In genomic region chr6:117600008-117600743, GRCh38 we compare ENCODE assay signal across 8 cellular contexts. TPM values are rescaled to one million over a fixed set of nuclear protein-coding genes. Genes with fewer than 3 reads are reported as not detected.
DNase-seq lines count a peak whose midpoint lies in the region; ATAC-seq and TF ChIP-seq lines count a peak whose summit lies in the region.

No MANE protein-coding gene starts in this region.

- H3K27ac ChIP-seq in Panc1 (ENCODE audit: low read length) (peak overlapping the region; percentile 60), spleen (no peak overlapping the region)
- no peak overlapping the region for H3K27ac ChIP-seq in effector memory CD4-positive, alpha-beta T cell (ENCODE audit: insufficient read depth, low read length, poor library complexity, severe bottlenecking)

- H3K27ac Mint-ChIP-seq in activated CD4-positive, alpha-beta T cell treated with anti-CD3 and anti-CD28 coated beads, Interleukin-2, amount 10 ng/mL, durations not matched to agents 7 days and 5 days = no peak overlapping the region

- POLR2A ChIA-PET in activated CD4-positive, alpha-beta T cell treated with anti-CD3 and anti-CD28 coated beads, Interleukin-2, amount 10 ng/mL, durations not matched to agents 7 days and 5 days (lab: Charles Lee) = no interaction called here
- POLR2A ChIA-PET in Panc1 (lab: Charles Lee) = no interaction called here

- H3K4me1 ChIP-seq in Panc1 (ENCODE audit: control insufficient read depth, insufficient read depth, low read length) (peaks cover 21% of the 10 kb centered on the region), spleen (peaks cover 15 to 48% (median 39%) of the 10 kb centered on the region in 6 donors)
- peaks cover 13% of the 10 kb centered on the region for H3K4me1 ChIP-seq in effector memory CD4-positive, alpha-beta T cell (ENCODE audit: control insufficient read depth, insufficient read depth, low read length, poor library complexity, severe bottlenecking)

- WGBS in spleen, 5 donors = 70 to 87% (median 71%) methylated on average over 6 of the region's 6 CpGs

- intact Hi-C loops in Panc1 (cut with micrococcal nuclease; ENCODE audit: unreplicated experiment) = no loop called here
- intact Hi-C loops in spleen (cut with DNase I; ENCODE audit: low total_unique reads) = no loop called here
- intact Hi-C loops in Right ventricle myocardium inferior (cut with DNase I) = loop anchor here (5.0 kb wide), 3 partner anchors 53 to 148 kb away; partner anchors contain the start of gene NUS1

- H3K4me1 Mint-ChIP-seq in activated CD4-positive, alpha-beta T cell treated with anti-CD3 and anti-CD28 coated beads, Interleukin-2, amount 10 ng/mL, durations not matched to agents 7 days and 5 days = peaks cover 36% of the 10 kb centered on the region

- H3K4me3 ChIP-seq in Panc1 (ENCODE audit: low read depth in 2 of 2, low read length in 2 of 2) (peak overlapping the region; percentile 71 to 89), spleen (peak overlapping the region in 5 of 8 donors; percentile 88 to 93 (median 91))
- peak overlapping the region; percentile 94 for H3K4me3 ChIP-seq in effector memory CD4-positive, alpha-beta T cell (ENCODE audit: insufficient read depth, low read depth, low read length, poor library complexity, severe bottlenecking)

- peaks cover 40% of the 10 kb centered on the region for H3K36me3 Mint-ChIP-seq in activated CD4-positive, alpha-beta T cell treated with anti-CD3 and anti-CD28 coated beads, Interleukin-2, amount 10 ng/mL, durations not matched to agents 7 days and 5 days (ENCODE audit: low read depth)

- H3K36me3 ChIP-seq in Panc1 (ENCODE audit: control insufficient read depth, insufficient read depth, low read length) (no peaks in the 10 kb centered on the region; the same call in 1 of the 2 replicates), spleen (peaks cover 0 to 21% (median 2%) of the 10 kb centered on the region in 6 donors)
- no peaks in the 10 kb centered on the region for H3K36me3 ChIP-seq in effector memory CD4-positive, alpha-beta T cell (ENCODE audit: control insufficient read depth, insufficient read depth, low read length)

- CTCF ChIA-PET in activated CD4-positive, alpha-beta T cell treated with anti-CD3 and anti-CD28 coated beads, Interleukin-2, amount 10 ng/mL, durations not matched to agents 7 days and 5 days (lab: Charles Lee) = interaction anchor here (0.6 kb wide), 1 partner anchor 1555 kb away, joined by 3 read pairs; no protein-coding TSS in a partner anchor
- CTCF ChIA-PET in Panc1 (lab: Charles Lee) = no interaction called here

- TSS peak; percentile 34 for BruUV-seq in Panc1 (replicated peaks; lab: Mats Ljungman, UMichigan)

- TF ChIP-seq CTCF in Panc1 (IDR thresholded peaks at IDR 0.05) (no peak), spleen (IDR thresholded peaks at IDR 0.05 in 8 of 11, conservative IDR thresholded peaks at IDR 0.05 in 3 of 11) (no peak)

- ATAC-seq in Panc1 (no peak), Right ventricle myocardium inferior (no peak)

- H3K9me3 Mint-ChIP-seq in activated CD4-positive, alpha-beta T cell treated with anti-CD3 and anti-CD28 coated beads, Interleukin-2, amount 10 ng/mL, durations not matched to agents 7 days and 5 days = peaks cover 9% of the 10 kb centered on the region

- no peaks in the 10 kb centered on the region for H3K27me3 Mint-ChIP-seq in activated CD4-positive, alpha-beta T cell treated with anti-CD3 and anti-CD28 coated beads, Interleukin-2, amount 10 ng/mL, durations not matched to agents 7 days and 5 days

- no peaks in the 10 kb centered on the region for H3K27me3 ChIP-seq in Panc1 (ENCODE audit: control insufficient read depth, insufficient read depth, low read length)
- no peaks in the 10 kb centered on the region for H3K27me3 ChIP-seq in effector memory CD4-positive, alpha-beta T cell (replicated peaks; ENCODE audit: control insufficient read depth, insufficient read depth, low read length, poor library complexity, severe bottlenecking)
- no peaks in the 10 kb centered on the region for H3K27me3 ChIP-seq in spleen (replicated peaks in 1 of 7)

- DNase-seq in activated CD4-positive, alpha-beta T cell treated with anti-CD3 and anti-CD28 coated beads, Interleukin-2, amount 10 ng/mL, durations not matched to agents 7 days and 5 days = no peak
- no peak for DNase-seq in activated CD4-positive, alpha-beta T cell treated with anti-CD3 and anti-CD28 coated beads for 1 hour
- DNase-seq in Panc1 (ENCODE audit: low read depth, low spot score) (no peak), spleen (no peak), NCI-H2107 treated with DMSO at 0.1 percent for 48 hours (lab: John Stamatoyannopoulos, UW; ENCODE audit: unreplicated experiment) (no peak), Right ventricle myocardium inferior (ENCODE audit: missing footprints) (no peak), GOT3 (lab: John Stamatoyannopoulos, UW) (no peak)
- no peak for DNase-seq in effector memory CD4-positive, alpha-beta T cell

- peak overlapping the region; percentile 94 for H3K4me3 Mint-ChIP-seq in activated CD4-positive, alpha-beta T cell treated with anti-CD3 and anti-CD28 coated beads, Interleukin-2, amount 10 ng/mL, durations not matched to agents 7 days and 5 days

- in situ Hi-C loops in Panc1 (cut with HindIII; ENCODE audit: low pct_unique_long_range_greater_than_20kb, low sequenced_read_pairs) = no loop called here

- TF ChIP-seq POLR2A in spleen (IDR thresholded peaks at IDR 0.05) = no peak

- H3K9me3 ChIP-seq in Panc1 (ENCODE audit: control insufficient read depth, insufficient read depth, low read depth, low read length) (peaks cover 8% of the 10 kb centered on the region; the same call in 1 of the 2 replicates), spleen (peaks cover 0 to 6% (median 0%) of the 10 kb centered on the region in 8 donors)
- no peaks in the 10 kb centered on the region for H3K9me3 ChIP-seq in effector memory CD4-positive, alpha-beta T cell (ENCODE audit: control insufficient read depth, low read length)

RNA-seq across cellular contexts. Expression of gene GOPC, which starts 2.1 kb away (rescaled TPM):
- 10 to 100 TPM; 24.1 to 25.4 TPM for total RNA-seq in activated CD4-positive, alpha-beta T cell treated with anti-CD3 and anti-CD28 coated beads, Interleukin-2, amount 10 ng/mL, durations not matched to agents 7 days and 5 days
- 32.2 TPM for total RNA-seq in Panc1 (2021; ENCODE audit: unreplicated experiment)
- polyA plus RNA-seq in Panc1 (2012; ENCODE audit: insufficient read length) = 18.7 TPM
- total RNA-seq in spleen = 10 to 100 TPM; 20.5 to 26.7 (median 22.3) TPM
- 10 to 100 TPM; 13.5 to 17.3 (median 14.9) TPM for polyA plus RNA-seq in spleen
- total RNA-seq in Right ventricle myocardium inferior = 18.1 TPM
